In genomic region chr12:46830731-46831334, GRCh38 we compare ENCODE assay signal across 9 cellular contexts. TPM values are rescaled to one million over a fixed set of nuclear protein-coding genes. Genes with fewer than 3 reads are reported as not detected.
DNase-seq lines count a peak whose midpoint lies in the region; ATAC-seq and TF ChIP-seq lines count a peak whose summit lies in the region.
"Had no signal": no experiment of that assay in that cellular context is flagged by ENCODE, and none has a peak within 500 bp of the region (broad histone marks: within the 10 kb centered on the region; RNA-seq: fewer than 3 reads in every experiment).

No MANE protein-coding gene starts in this region.

- no peaks in the 10 kb centered on the region for H3K27me3 ChIP-seq in Panc1 (ENCODE audit: control insufficient read depth, insufficient read depth, low read length)

- H3K4me3 ChIP-seq in AG10803 (ENCODE audit: low read length), result peak overlapping the region; percentile 58
- peak overlapping the region; percentile 34 to 41 for H3K4me3 ChIP-seq in Panc1 (ENCODE audit: low read depth in 2 of 2, low read length in 2 of 2)
- H3K4me3 ChIP-seq in fibroblast of the aortic adventitia (ENCODE audit: low read depth, low read length), result peak overlapping the region; percentile 49

- in situ Hi-C loops in Panc1 (cut with HindIII; ENCODE audit: low pct_unique_long_range_greater_than_20kb, low sequenced_read_pairs), result no loop called here

- H3K4me1 ChIP-seq in Panc1 (ENCODE audit: control insufficient read depth, insufficient read depth, low read length), result no peaks in the 10 kb centered on the region

- intact Hi-C loops in Panc1 (cut with micrococcal nuclease; ENCODE audit: unreplicated experiment), result no loop called here

- H3K27ac Mint-ChIP-seq in neural crest cell (ENCODE audit: unreplicated experiment), result no peak overlapping the region

- H3K27ac ChIP-seq in Panc1 (ENCODE audit: low read length), result no peak overlapping the region

- H3K4me1 Mint-ChIP-seq in neural crest cell, result peaks cover 12% of the 10 kb centered on the region

- DNase-seq in AG10803 (ENCODE audit: low read depth) (no peak), Panc1 (ENCODE audit: low read depth, low spot score) (no peak), fibroblast of the aortic adventitia (ENCODE audit: low read depth) (no peak), neural crest cell (ENCODE audit: low read depth, low spot score) (peak; percentile 2), GDM1 (lab: John Stamatoyannopoulos, UW) (no peak), NCI-H226 (no peak), NCI-H1417 (lab: John Stamatoyannopoulos, UW) (no peak)

- TF ChIP-seq CTCF in AG10803 (conservative IDR thresholded peaks at IDR 0.05; ENCODE audit: low read length) (no peak), Panc1 (IDR thresholded peaks at IDR 0.05) (no peak), fibroblast of the aortic adventitia (IDR thresholded peaks at IDR 0.05; ENCODE audit: insufficient read depth, low read length) (no peak), neural crest cell (conservative IDR thresholded peaks at IDR 0.05) (no peak)

- peaks cover 2% of the 10 kb centered on the region for H3K36me3 Mint-ChIP-seq in neural crest cell (ENCODE audit: low read depth)

- H3K9me3 ChIP-seq in Panc1 (ENCODE audit: control insufficient read depth, insufficient read depth, low read depth, low read length), result no peaks in the 10 kb centered on the region

- no TSS peak for BruUV-seq in Panc1 (replicated peaks; lab: Mats Ljungman, UMichigan)

- CTCF ChIA-PET in Panc1 (lab: Charles Lee), result no interaction called here

- peaks cover 92% of the 10 kb centered on the region for H3K27me3 Mint-ChIP-seq in neural crest cell (ENCODE audit: low read depth)

- no peaks in the 10 kb centered on the region for H3K36me3 ChIP-seq in Panc1 (ENCODE audit: control insufficient read depth, insufficient read depth, low read length)

- ATAC-seq in Panc1 (peak; percentile 66), HG03108 (IDR thresholded peaks at IDR 0.05; ENCODE audit: unreplicated experiment) (no peak)

- POLR2A ChIA-PET in Panc1 (lab: Charles Lee), result no interaction called here

- H3K4me3 Mint-ChIP-seq in neural crest cell, result peak overlapping the region; percentile 67

- H3K9me3 Mint-ChIP-seq in neural crest cell, result peaks cover 2% of the 10 kb centered on the region

RNA-seq across cellular contexts. Expression of gene SLC38A4, which starts 5.0 kb away (rescaled TPM):
- total RNA-seq in Panc1 (2021; ENCODE audit: unreplicated experiment) (2.5 TPM), fibroblast of the aortic adventitia (ENCODE audit: low replicate concordance) (1.6 and 4.6 TPM in 2 replicates), neural crest cell (0.16 TPM in 1 of 2 replicates, not detected in the other)
- 0.85 TPM for polyA plus RNA-seq in Panc1 (2012; ENCODE audit: insufficient read length)
- total RNA-seq: T-helper 2 cell treated with Interferon-gamma antibody and Interleukin-4, amounts not matched to agents 100 ng/mL and 5 ng/mL, for 36 hours had no signal
